ENCODE assay signal across 19 cellular contexts in the genomic region with DNA sequence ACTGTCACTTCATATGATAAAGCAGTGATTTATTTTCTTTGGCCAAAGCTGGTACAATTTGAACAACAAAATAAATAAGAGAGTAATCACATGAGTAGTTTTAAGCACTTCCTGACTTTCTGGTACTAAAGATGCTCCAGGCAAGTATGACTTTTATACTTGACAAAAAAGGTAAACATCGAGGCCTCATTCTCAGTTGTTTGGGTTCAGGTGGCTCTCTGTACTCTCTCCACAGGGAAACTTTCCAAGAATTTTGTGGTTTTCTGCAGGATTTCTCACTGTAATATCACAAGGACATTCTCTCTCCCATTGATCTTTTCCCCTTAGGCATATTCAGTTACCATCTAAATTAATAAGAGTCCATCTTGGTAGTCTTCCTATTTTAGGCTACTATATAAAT. TPM values are rescaled to one million over a fixed set of nuclear protein-coding genes. Genes with fewer than 3 reads are reported as not detected.
DNase-seq lines count a peak whose midpoint lies in the region; ATAC-seq, FAIRE-seq and TF ChIP-seq lines count a peak whose summit lies in the region.
"Had no signal": no experiment of that assay in that cellular context is flagged by ENCODE, and none has a peak within 500 bp of the region (broad histone marks: within the 10 kb centered on the region; RNA-seq: fewer than 3 reads in every experiment).

No MANE protein-coding gene starts in this region.

- intact Hi-C loops in mucosa of descending colon (cut with DNase I, micrococcal nuclease), result no loop called here

- DNase-seq in Caki2 (ENCODE audit: low read depth) (peak; percentile 12), H54 (ENCODE audit: insufficient read length, low spot score) (no peak), RPMI7951 (ENCODE audit: low read depth) (peak; percentile 42), fibroblast of villous mesenchyme (ENCODE audit: low read depth) (peak; percentile 1), mucosa of descending colon (no peak)
- no peak for DNase-seq in activated CD4-positive, CD25-positive, alpha-beta regulatory T cell treated with anti-CD3 and anti-CD28 coated beads, Interleukin-2, amount 50 U/mL, for 72 hours
- DNase-seq: ACHN; Calu3; CD4-positive, CD25-positive, alpha-beta regulatory T cell; Kasumi-1; NCI-H187; NCI-H446 treated with DMSO at 0.1 percent for 48 hours; OCI-M1 had no signal

- H3K36me3 ChIP-seq in mucosa of descending colon (ENCODE audit: low read depth), result no peaks in the 10 kb centered on the region

- H3K4me1 ChIP-seq in mucosa of descending colon (ENCODE audit: low read depth), result no peaks in the 10 kb centered on the region

- H3K4me3 ChIP-seq in fibroblast of villous mesenchyme (ENCODE audit: low read depth, low read length), result no peak overlapping the region
- H3K4me3 ChIP-seq in mucosa of descending colon, result no peak overlapping the region

- H3K9me3 ChIP-seq in mucosa of descending colon, result no peaks in the 10 kb centered on the region

- no peak for ATAC-seq in HG02970 (IDR thresholded peaks at IDR 0.05; ENCODE audit: low FRiP score, unreplicated experiment)
- ATAC-seq in mucosa of descending colon, result no peak
- ATAC-seq: Right ventricle myocardium inferior, SK-N-SH treated with all-trans-retinoic acid at 6 μM for 48 hours had no signal

- TF ChIP-seq CTCF in fibroblast of villous mesenchyme (IDR thresholded peaks at IDR 0.05; ENCODE audit: insufficient read depth, low read depth, low read length) (no peak), mucosa of descending colon (IDR thresholded peaks at IDR 0.05) (no peak)

- in situ Hi-C loops in Caki2 (cut with HindIII; ENCODE audit: low pct_unique_long_range_greater_than_20kb, low sequenced_read_pairs), result no loop called here

- peak; percentile 38 for FAIRE-seq in H54 (lab: Jason Lieb, UNC)
- FAIRE-seq: H1 had no signal

- TF ChIP-seq POLR2A in H54 (IDR thresholded peaks at IDR 0.05; ENCODE audit: low read depth, low read length), result no peak

RNA-seq across cellular contexts. Expression of gene KCNC2, which starts 26.6 kb away (rescaled TPM):
- total RNA-seq in Caki2 (2014; rRNA removed; shearing (Covaris generic); ENCODE audit: low replicate concordance), result not detected in 2 replicates
- not detected in 2 replicates for total RNA-seq in RPMI7951 (2014; rRNA removed; shearing (Covaris generic))
- total RNA-seq in fibroblast of villous mesenchyme, result 0.43 TPM in 1 of 2 replicates, not detected in the other
- under 1 TPM in 1 of 3 donors, not detected in 2; 0.44 TPM for total RNA-seq in mucosa of descending colon
- total RNA-seq: Calu3; CD4-positive, CD25-positive, alpha-beta regulatory T cell; H1; HT-29; Right ventricle myocardium inferior; T-helper 1 cell treated with Interleukin-12 subunit alpha and Interleukin-12 subunit beta and Interleukin-4 antibody, amounts not matched to agents 30 ng/mL and 1 ng/mL, for 36 hours had no signal

Comparison
In these comparisons a context has a peak if more than half of its experiments do, and no peak if none do; other contexts are left out.
1. DNase-seq: peak in Caki2 (single experiment), RPMI7951 (single experiment) and fibroblast of villous mesenchyme (single experiment); none in H54 (single experiment), activated CD4-positive, CD25-positive, alpha-beta regulatory T cell treated with anti-CD3 and anti-CD28 coated beads, Interleukin-2, amount 50 U/mL, for 72 hours (single experiment) and mucosa of descending colon (0 of 3).